Comparison of ENCODE assay signal across 2 cellular contexts in the genomic region with DNA sequence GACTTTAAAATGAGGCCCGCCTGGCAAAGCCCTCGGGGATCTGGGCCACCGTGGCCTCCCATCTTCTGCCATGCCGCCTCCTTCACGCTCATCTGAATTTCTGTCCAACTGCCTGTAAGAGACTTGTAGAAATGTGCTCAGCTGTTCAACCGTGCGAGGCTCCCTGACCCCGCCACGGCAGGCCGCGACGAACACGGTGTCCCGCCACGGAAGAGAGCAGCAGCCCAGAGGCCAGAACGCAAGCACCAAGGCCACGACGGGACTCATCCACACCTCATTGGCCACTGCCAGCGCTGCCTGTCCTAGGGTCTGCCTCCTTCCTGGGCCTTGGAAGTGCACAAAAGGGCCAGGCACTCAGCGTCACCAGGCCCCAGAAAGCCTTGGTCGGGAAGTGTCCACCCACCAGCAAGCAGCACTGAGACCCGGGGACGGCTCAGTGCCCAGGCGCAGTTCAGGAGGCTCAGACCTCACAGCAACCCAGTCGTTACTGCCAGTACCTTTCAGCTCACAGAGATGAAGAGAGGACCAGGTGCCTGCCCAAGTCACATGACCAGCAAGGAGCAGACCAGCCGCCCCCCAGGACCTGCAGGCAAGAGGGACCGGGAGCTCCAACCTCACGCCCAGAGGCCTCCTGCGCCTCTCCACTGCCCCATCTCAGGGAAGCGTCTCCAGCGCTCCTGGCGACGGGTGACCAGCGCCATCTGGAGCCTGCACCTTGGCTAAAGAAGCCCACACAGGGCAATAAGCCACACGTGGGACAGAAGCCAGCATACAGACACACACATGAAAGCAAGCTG.
TF ChIP-seq lines count a peak whose summit lies in the region.

No MANE protein-coding gene starts in this region.

TF ChIP-seq in SK-N-SH treated with all-trans-retinoic acid at 6 μM for 48 hours, 23 proteins besides CTCF, POLR2A, EP300 and RAD21 (continued from another document):
- TF ChIP-seq, protein P1, sequence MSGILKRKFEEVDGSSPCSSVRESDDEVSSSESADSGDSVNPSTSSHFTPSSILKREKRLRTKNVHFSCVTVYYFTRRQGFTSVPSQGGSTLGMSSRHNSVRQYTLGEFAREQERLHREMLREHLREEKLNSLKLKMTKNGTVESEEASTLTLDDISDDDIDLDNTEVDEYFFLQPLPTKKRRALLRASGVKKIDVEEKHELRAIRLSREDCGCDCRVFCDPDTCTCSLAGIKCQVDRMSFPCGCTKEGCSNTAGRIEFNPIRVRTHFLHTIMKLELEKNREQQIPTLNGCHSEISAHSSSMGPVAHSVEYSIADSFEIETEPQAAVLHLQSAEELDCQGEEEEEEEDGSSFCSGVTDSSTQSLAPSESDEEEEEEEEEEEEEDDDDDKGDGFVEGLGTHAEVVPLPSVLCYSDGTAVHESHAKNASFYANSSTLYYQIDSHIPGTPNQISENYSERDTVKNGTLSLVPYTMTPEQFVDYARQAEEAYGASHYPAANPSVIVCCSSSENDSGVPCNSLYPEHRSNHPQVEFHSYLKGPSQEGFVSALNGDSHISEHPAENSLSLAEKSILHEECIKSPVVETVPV (CRISPR knock-in tag; IDR thresholded peaks at IDR 0.05): no peak

TF ChIP-seq in H1, 55 proteins besides CTCF, POLR2A, EP300 and RAD21 (continued from another document):
- TF ChIP-seq HDAC2 (IDR thresholded peaks at IDR 0.05; ENCODE audit: borderline replicate concordance in 1 of 2, low read depth in 2 of 2, low read length in 2 of 2): no peak
- TF ChIP-seq SRF (IDR thresholded peaks at IDR 0.05; ENCODE audit: low read depth, low read length): no peak
- no peak for TF ChIP-seq SP2 (IDR thresholded peaks at IDR 0.05; ENCODE audit: low read length)
- TF ChIP-seq CHD2 (IDR thresholded peaks at IDR 0.05; ENCODE audit: low read length): no peak
- no peak for TF ChIP-seq PHF8 (conservative IDR thresholded peaks at IDR 0.05; ENCODE audit: low read depth, low read length)
